10 cellular contexts compared by ENCODE assay signal in the genomic region with DNA sequence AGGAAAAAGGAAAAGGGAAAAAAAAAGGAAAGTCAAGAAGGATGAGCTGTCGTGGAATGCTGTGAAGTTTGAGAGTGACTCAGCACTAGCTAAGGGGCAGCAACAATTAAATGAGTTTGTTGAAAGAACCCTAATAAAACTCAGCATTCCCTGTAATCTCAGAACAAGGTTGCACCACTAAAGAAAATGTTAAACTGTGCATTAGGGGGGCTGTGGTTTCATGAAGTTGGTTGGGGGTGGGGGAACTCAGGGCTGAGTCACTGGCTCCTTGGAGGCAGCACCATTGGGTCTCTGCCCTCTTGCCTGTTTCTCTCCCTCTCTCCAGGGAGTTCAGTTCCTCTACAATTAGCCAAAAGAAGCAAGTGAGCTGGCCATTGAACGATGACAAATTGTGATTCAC.
A peak's percentile ranks its signal among the peaks of the same experiment; 100 is the strongest.
DNase-seq lines count a peak whose midpoint lies in the region; ATAC-seq and TF ChIP-seq lines count a peak whose summit lies in the region.
"Had no signal": no experiment of that assay in that cellular context is flagged by ENCODE, and none has a peak within 500 bp of the region (broad histone marks: within the 10 kb centered on the region; RNA-seq: fewer than 3 reads in every experiment).

No MANE protein-coding gene starts in this region.

- no peak for TF ChIP-seq CTCF in heart left ventricle (IDR thresholded peaks at IDR 0.05)

- no peak for TF ChIP-seq POLR2A in heart left ventricle (IDR thresholded peaks at IDR 0.05)

- peak in 3 of 4 donors; percentile 22 to 88 (median 52) for ATAC-seq in heart left ventricle
- ATAC-seq in HG02852 (IDR thresholded peaks at IDR 0.05; ENCODE audit: unreplicated experiment) = no peak

- WGBS in heart left ventricle, 4 donors = 36 to 57% (median 45%) methylated on average over 2 of the region's 2 CpGs

- H3K4me1 ChIP-seq in adipocyte (ENCODE audit: control insufficient read depth, insufficient read depth, low read length) (peaks cover 60% of the 10 kb centered on the region), heart left ventricle (peaks cover 0 to 24% (median 1%) of the 10 kb centered on the region in 12 donors), stomach smooth muscle (ENCODE audit: control insufficient read depth, insufficient read depth, low read length) (peaks cover 11% of the 10 kb centered on the region)

- H3K4me3 ChIP-seq in adipocyte (ENCODE audit: low read length) = peak overlapping the region; percentile 82
- no peak overlapping the region for H3K4me3 ChIP-seq in heart left ventricle
- no peak overlapping the region for H3K4me3 ChIP-seq in stomach smooth muscle (ENCODE audit: low read length in 2 of 2)
- H3K4me3 ChIP-seq: tibial nerve had no signal

- peak overlapping the region in 4 of 12 donors; percentile 5 to 46 (median 26) for H3K27ac ChIP-seq in heart left ventricle
- H3K27ac ChIP-seq in stomach smooth muscle (ENCODE audit: low read length) = peak overlapping the region; percentile 47

- H3K36me3 ChIP-seq in adipocyte (ENCODE audit: control insufficient read depth, insufficient read depth, low read length, severe bottlenecking) (peaks cover 16% of the 10 kb centered on the region), heart left ventricle (peaks cover 0 to 9% (median 0%) of the 10 kb centered on the region in 9 donors), stomach smooth muscle (ENCODE audit: control insufficient read depth in 2 of 2, insufficient read depth in 2 of 2, low read length in 2 of 2) (no peaks in the 10 kb centered on the region)

- H3K27me3 ChIP-seq in adipocyte (replicated peaks; ENCODE audit: control insufficient read depth, insufficient read depth, low read length) (no peaks in the 10 kb centered on the region), heart left ventricle (no peaks in the 10 kb centered on the region), stomach smooth muscle (ENCODE audit: control insufficient read depth in 1 of 2, insufficient read depth in 2 of 2, low read length in 2 of 2) (no peaks in the 10 kb centered on the region)
- H3K27me3 ChIP-seq: tibial nerve had no signal

- peaks cover 17% of the 10 kb centered on the region for H3K9me3 ChIP-seq in adipocyte (ENCODE audit: control insufficient read depth, low read length)
- H3K9me3 ChIP-seq in heart left ventricle = peaks cover 0 to 6% (median 0%) of the 10 kb centered on the region in 12 donors
- no peaks in the 10 kb centered on the region for H3K9me3 ChIP-seq in stomach smooth muscle (ENCODE audit: control insufficient read depth in 2 of 2, low read length in 2 of 2)
- H3K9me3 ChIP-seq: tibial nerve had no signal

- H3K9ac ChIP-seq in adipocyte (ENCODE audit: low read length) (peak overlapping the region; percentile 89), stomach smooth muscle (ENCODE audit: low read length in 2 of 2) (no peak overlapping the region)

- intact Hi-C loops in heart left ventricle (cut with DNase I) = loop anchor here in 1 of 10 donors (10.0 kb wide), 1 partner anchor 46 kb away; no protein-coding TSS in a partner anchor

- DNase-seq in H4 (ENCODE audit: low spot score) = peak; percentile 89
- DNase-seq in adipocyte (ENCODE audit: low read depth) = peak; percentile 82
- peak in 1 of 5 donors; percentile 65 for DNase-seq in heart left ventricle
- no peak for DNase-seq in cerebellar cortex (ENCODE audit: low spot score)
- DNase-seq in superior temporal gyrus (ENCODE audit: extremely low spot score) = no peak
- DNase-seq in activated CD4-positive, alpha-beta T cell treated with anti-CD3 and anti-CD28 coated beads, Interleukin-2, amount 50 U/mL, for 4 hours = no peak
- DNase-seq: stimulated activated CD4-positive, alpha-beta T cell treated with anti-CD3 and anti-CD28 coated beads, Interleukin-12 subunit alpha, Interleukin-12 subunit beta, amount 100 ng/mL, for 4 hours had no signal

Comparison
In these comparisons a context has a peak if more than half of its experiments do, and no peak if none do; other contexts are left out.
1. DNase-seq: peak in H4 (single experiment) and adipocyte (single experiment); none in cerebellar cortex (single experiment), superior temporal gyrus (single experiment) and activated CD4-positive, alpha-beta T cell treated with anti-CD3 and anti-CD28 coated beads, Interleukin-2, amount 50 U/mL, for 4 hours (0 of 2).